ENCODE assay signal across 14 cellular contexts in the genomic region with DNA sequence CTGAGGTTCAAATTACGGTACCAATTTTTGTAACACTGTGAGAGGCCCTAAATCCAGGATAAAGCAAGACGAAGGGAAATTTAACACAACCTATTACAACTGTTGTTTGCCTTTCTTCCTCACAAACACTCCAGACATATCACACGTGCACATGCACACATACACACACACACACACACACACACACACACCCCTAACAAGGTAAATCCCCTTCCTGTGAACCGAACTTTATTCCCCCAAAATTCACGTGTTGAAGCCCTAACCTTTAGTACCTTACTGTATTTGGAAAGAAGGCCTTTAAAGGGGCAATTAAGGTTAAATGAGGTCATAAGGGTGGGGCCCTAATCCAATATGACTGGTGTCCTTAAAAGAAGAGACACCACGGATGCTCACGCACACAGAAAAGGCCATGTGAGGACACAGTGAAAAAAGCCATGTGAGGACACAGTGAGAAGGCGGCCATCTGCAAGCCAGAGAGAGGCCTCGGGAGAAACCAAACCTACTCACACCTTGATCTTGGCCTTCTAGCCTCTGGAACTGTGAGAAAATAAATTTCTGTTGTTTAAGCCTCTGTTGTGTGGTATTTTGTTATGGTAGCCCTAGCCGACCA. TPM values are rescaled to one million over a fixed set of nuclear protein-coding genes. Genes with fewer than 3 reads are reported as not detected.
DNase-seq lines count a peak whose midpoint lies in the region; ATAC-seq lines count a peak whose summit lies in the region.
"Had no signal": no experiment of that assay in that cellular context is flagged by ENCODE, and none has a peak within 500 bp of the region (broad histone marks: within the 10 kb centered on the region; RNA-seq: fewer than 3 reads in every experiment).

No MANE protein-coding gene starts in this region.

- peaks cover 10% of the 10 kb centered on the region in 2 donors for H3K4me1 ChIP-seq in naive thymus-derived CD4-positive, alpha-beta T cell (ENCODE audit: control insufficient read depth in 2 of 2, insufficient read depth in 2 of 2, low read length in 2 of 2)

- CTCF ChIA-PET in naive thymus-derived CD4-positive, alpha-beta T cell (lab: Charles Lee), result interaction anchor here (2.5 kb wide), 1 partner anchor 95 kb away, joined by 8 read pairs; the partner anchor contains the start of gene SAAL1

- no peaks in the 10 kb centered on the region for H3K27me3 ChIP-seq in naive thymus-derived CD4-positive, alpha-beta T cell (ENCODE audit: control insufficient read depth in 2 of 2, insufficient read depth in 2 of 2, low read length in 2 of 2)
- H3K27me3 ChIP-seq: tibial artery had no signal

- peaks cover 0 to 13% (median 9%) of the 10 kb centered on the region in 3 experiments for H3K36me3 ChIP-seq in naive thymus-derived CD4-positive, alpha-beta T cell (ENCODE audit: control insufficient read depth in 2 of 3, insufficient read depth in 3 of 3, low read length in 3 of 3)

- H3K4me1 Mint-ChIP-seq in IgD-negative memory B cell, result peaks cover 10 to 17% (median 16%) of the 10 kb centered on the region in 3 donors
- H3K4me1 Mint-ChIP-seq in activated naive CD8-positive, alpha-beta T cell (ENCODE audit: low read depth), result peaks cover 33% of the 10 kb centered on the region
- peaks cover 17 to 47% (median 37%) of the 10 kb centered on the region in 7 donors for H3K4me1 Mint-ChIP-seq in naive thymus-derived CD4-positive, alpha-beta T cell

- peaks cover 3% of the 10 kb centered on the region for H3K36me3 Mint-ChIP-seq in IgD-negative memory B cell
- peaks cover 4% of the 10 kb centered on the region for H3K36me3 Mint-ChIP-seq in activated naive CD8-positive, alpha-beta T cell
- H3K36me3 Mint-ChIP-seq in naive thymus-derived CD4-positive, alpha-beta T cell, result peaks cover 0 to 9% (median 0%) of the 10 kb centered on the region in 5 donors

- in situ Hi-C loops in ACHN (cut with HindIII; ENCODE audit: low pct_ligation_motif_present, low pct_unique_long_range_greater_than_20kb, low sequenced_read_pairs), result no loop called here

- H3K9me3 ChIP-seq in naive thymus-derived CD4-positive, alpha-beta T cell (ENCODE audit: control insufficient read depth in 2 of 3, low read length in 3 of 3), result no peaks in the 10 kb centered on the region
- H3K9me3 ChIP-seq: tibial artery had no signal

- no peak for ATAC-seq in naive thymus-derived CD4-positive, alpha-beta T cell
- ATAC-seq in GM18498 (IDR thresholded peaks at IDR 0.05; ENCODE audit: unreplicated experiment) (no peak), HG03139 (IDR thresholded peaks at IDR 0.05; ENCODE audit: unreplicated experiment) (no peak)

- peaks cover 0 to 5% (median 0%) of the 10 kb centered on the region in 3 donors for H3K9me3 Mint-ChIP-seq in IgD-negative memory B cell
- H3K9me3 Mint-ChIP-seq in activated naive CD8-positive, alpha-beta T cell (ENCODE audit: low read depth), result no peaks in the 10 kb centered on the region
- peaks cover 0 to 5% (median 0%) of the 10 kb centered on the region in 11 donors for H3K9me3 Mint-ChIP-seq in naive thymus-derived CD4-positive, alpha-beta T cell

- H3K27ac ChIP-seq in naive thymus-derived CD4-positive, alpha-beta T cell (ENCODE audit: low read depth, low read length), result peak overlapping the region; percentile 32
- H3K27ac ChIP-seq: KMS-11 had no signal

- H3K4me3 ChIP-seq in naive thymus-derived CD4-positive, alpha-beta T cell (ENCODE audit: low read length), result no peak overlapping the region

- H3K4me3 Mint-ChIP-seq in IgD-negative memory B cell, result peak overlapping the region in 2 of 4 donors; percentile 95 to 100
- peak overlapping the region; percentile 96 for H3K4me3 Mint-ChIP-seq in activated naive CD8-positive, alpha-beta T cell
- H3K4me3 Mint-ChIP-seq in naive thymus-derived CD4-positive, alpha-beta T cell, result peak overlapping the region; percentile 30 to 100 (median 94)

- H3K27me3 Mint-ChIP-seq in IgD-negative memory B cell, result no peaks in the 10 kb centered on the region
- no peaks in the 10 kb centered on the region for H3K27me3 Mint-ChIP-seq in activated naive CD8-positive, alpha-beta T cell
- H3K27me3 Mint-ChIP-seq in naive thymus-derived CD4-positive, alpha-beta T cell, result no peaks in the 10 kb centered on the region

- POLR2A ChIA-PET in naive thymus-derived CD4-positive, alpha-beta T cell (lab: Charles Lee), result no interaction called here

- intact Hi-C loops in naive thymus-derived CD4-positive, alpha-beta T cell (cut with micrococcal nuclease), result loop anchor here (1.0 to 10.0 kb wide), 8 partner anchors 95 to 1704 kb away; partner anchors contain the start of genes NAV2 (in 2 of the 2), C11orf58 (in 1 of the 2), NUCB2 (in 1 of the 2) and SAAL1 (in 1 of the 2)

- peak overlapping the region; percentile 57 to 98 (median 64) for H3K27ac Mint-ChIP-seq in IgD-negative memory B cell
- H3K27ac Mint-ChIP-seq in activated naive CD8-positive, alpha-beta T cell, result peak overlapping the region; percentile 67
- H3K27ac Mint-ChIP-seq in naive thymus-derived CD4-positive, alpha-beta T cell, result peak overlapping the region in 8 of 9 donors; percentile 73 to 99 (median 94)

- DNase-seq in DMS153 (lab: John Stamatoyannopoulos, UW), result peak; percentile 45
- no peak for DNase-seq in DMS153 treated with DMSO at 0.1 percent for 48 hours (lab: John Stamatoyannopoulos, UW; ENCODE audit: unreplicated experiment)
- DNase-seq in naive thymus-derived CD4-positive, alpha-beta T cell, result peak in 6 of 9 donors; percentile 3 to 25 (median 15)
- no peak for DNase-seq in ACHN
- DNase-seq: 8988T, activated gamma-delta T cell, dermis blood vessel endothelial cell, NCI-H526, tibial artery had no signal

RNA-seq across cellular contexts. Expression of gene SERGEF, which starts 1.8 kb away (rescaled TPM):
- 68.0 TPM for polyA plus RNA-seq in IgD-negative memory B cell
- 10 to 100 TPM; 35.0 to 57.7 (median 52.9) TPM for total RNA-seq in naive thymus-derived CD4-positive, alpha-beta T cell
- 10 to 100 TPM; 77.0 to 93.5 TPM for polyA plus RNA-seq in naive thymus-derived CD4-positive, alpha-beta T cell

RNA-seq across cellular contexts. Expression of gene TPH1, which starts 35.0 kb away (rescaled TPM):
- polyA plus RNA-seq in IgD-negative memory B cell, result not detected
- 1 to 10 TPM in 2 of 5 experiments, under 1 TPM in 3; 0.41 to 2.7 (median 0.92) TPM for total RNA-seq in naive thymus-derived CD4-positive, alpha-beta T cell
- under 1 TPM in 1 of 2 donors, not detected in 1; 0.06 TPM for polyA plus RNA-seq in naive thymus-derived CD4-positive, alpha-beta T cell

Comparison
In these comparisons a context has a peak if more than half of its experiments do, and no peak if none do; other contexts are left out.
1. DNase-seq: peak in DMS153 (single experiment) and naive thymus-derived CD4-positive, alpha-beta T cell (6 of 9); none in DMS153 treated with DMSO at 0.1 percent for 48 hours (single experiment) and ACHN (single experiment).
2. Peak in every context shown above with its lines, with median percentiles within 50 percentile points of each other: H3K27ac Mint-ChIP-seq.